In the genomic region with DNA sequence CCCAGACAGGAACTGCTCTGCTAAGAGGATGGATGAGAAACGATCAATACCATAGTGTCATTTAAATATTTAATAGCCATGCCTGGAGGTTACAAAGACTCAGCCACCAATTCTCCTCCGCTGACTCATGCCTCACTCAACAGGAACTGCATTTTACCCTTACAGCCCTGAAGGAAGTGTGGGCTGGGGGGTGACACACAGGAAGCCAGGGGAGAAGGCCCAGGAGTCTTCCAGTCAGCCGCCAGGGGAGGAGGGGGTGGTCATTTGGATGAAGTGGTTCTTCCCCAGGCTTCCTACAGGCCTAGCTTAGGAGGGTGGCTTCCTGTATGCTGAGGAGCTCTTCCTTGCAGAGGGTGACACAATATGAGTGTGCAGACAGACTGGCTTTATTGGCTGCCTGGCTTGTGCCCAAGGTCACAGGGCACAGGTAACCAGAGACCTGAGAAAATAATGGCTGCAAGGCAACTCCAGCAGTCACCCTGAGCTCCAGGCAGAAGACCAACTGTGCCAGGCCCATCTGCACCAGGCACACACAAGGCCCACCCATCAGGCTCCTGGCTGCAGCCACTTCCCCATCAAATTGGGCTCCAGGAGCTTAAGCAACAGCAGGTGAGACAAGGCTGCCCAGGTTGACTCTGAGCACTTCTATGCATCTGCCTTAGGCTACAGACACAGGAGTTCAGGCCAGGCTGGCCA, we compare ENCODE assay signal across 8 cellular contexts. TPM values are rescaled to one million over a fixed set of nuclear protein-coding genes. Genes with fewer than 3 reads are reported as not detected.
DNase-seq lines count a peak whose midpoint lies in the region; ATAC-seq and TF ChIP-seq lines count a peak whose summit lies in the region.

No MANE protein-coding gene starts in this region.

- intact Hi-C loops in breast epithelium (cut with DNase I; ENCODE audit: low total_unique reads): loop anchor here (5.0 kb wide), 1 partner anchor 36 kb away; a partner anchor contains a TSS

- no peaks in the 10 kb centered on the region for H3K9me3 ChIP-seq in WERI-Rb-1 (ENCODE audit: severe bottlenecking)
- no peaks in the 10 kb centered on the region for H3K9me3 ChIP-seq in breast epithelium

- H3K27me3 ChIP-seq in WERI-Rb-1 (ENCODE audit: insufficient read depth, low read depth, severe bottlenecking) (no peaks in the 10 kb centered on the region), breast epithelium (no peaks in the 10 kb centered on the region)

- peak overlapping the region; percentile 62 for H3K27ac ChIP-seq in WERI-Rb-1
- peak overlapping the region; percentile 94 for H3K27ac ChIP-seq in breast epithelium

- TF ChIP-seq POLR2A in breast epithelium (IDR thresholded peaks at IDR 0.05): no peak

- TF ChIP-seq CTCF in AG09319 (IDR thresholded peaks at IDR 0.05; ENCODE audit: low read depth, low read length) (no peak), WERI-Rb-1 (IDR thresholded peaks at IDR 0.05; ENCODE audit: low read depth, low read length) (no peak), breast epithelium (IDR thresholded peaks at IDR 0.05) (no peak)

- H3K4me1 ChIP-seq in breast epithelium: peaks cover 52 to 61% of the 10 kb centered on the region in 2 donors

- DNase-seq in AG09319 (ENCODE audit: extremely low read depth, low read depth) (peak; percentile 50), KG1 (lab: John Stamatoyannopoulos, UW) (peak; percentile 64), WERI-Rb-1 (peak; percentile 33), breast epithelium (ENCODE audit: low spot score in 2 of 2) (peak in 1 of 2 donors; percentile 59), kidney glomerular epithelial cell (lab: John Stamatoyannopoulos, UW) (peak; percentile 88)
- peak; percentile 68 to 83 (median 69) for DNase-seq in stimulated activated CD4-positive, alpha-beta T cell treated with anti-CD3 and anti-CD28 coated beads, TNF-alpha, amount 100 ng/mL, for 24 hours (ENCODE audit: low read depth in 3 of 3)

- no peak overlapping the region for H3K4me3 ChIP-seq in WERI-Rb-1 (ENCODE audit: low read depth, low read length)
- peak overlapping the region in 1 of 3 donors; percentile 50 for H3K4me3 ChIP-seq in breast epithelium

- H3K36me3 ChIP-seq in WERI-Rb-1 (no peaks in the 10 kb centered on the region), breast epithelium (no peaks in the 10 kb centered on the region)

- ATAC-seq in HG03442 (IDR thresholded peaks at IDR 0.05; ENCODE audit: unreplicated experiment) (no peak), HG03139 (IDR thresholded peaks at IDR 0.05; ENCODE audit: unreplicated experiment) (no peak)

RNA-seq across cellular contexts. Expression of a gene that starts 30.6 kb away (rescaled TPM):
- total RNA-seq in breast epithelium: 1,000 to 10,000 TPM; 3,137 to 4,833 (median 3,312) TPM

RNA-seq across cellular contexts. Expression of a gene that starts 34.1 kb away (rescaled TPM):
- total RNA-seq in breast epithelium: 10 to 100 TPM; 44.8 to 74.1 (median 53.9) TPM

RNA-seq across cellular contexts. Expression of a gene that starts 36.9 kb away (rescaled TPM):
- 10 to 100 TPM; 50.1 to 79.6 (median 73.4) TPM for total RNA-seq in breast epithelium
